28 cellular contexts compared by ENCODE assay signal in genomic region chr17:54270499-54270898, GRCh38.
"Had no signal": no experiment of that assay in that cellular context is flagged by ENCODE, and none has a peak within 500 bp of the region (broad histone marks: within the 10 kb centered on the region; RNA-seq: fewer than 3 reads in every experiment).

No MANE protein-coding gene starts in this region.

- H3K27ac ChIP-seq: ascending aorta, body of pancreas, cardiac muscle cell, SJSA1 had no signal

- DNase-seq: activated CD4-positive, alpha-beta T cell treated with anti-CD3 and anti-CD28 coated beads for 48 hours; activated CD4-positive, alpha-beta T cell treated with anti-CD3 and anti-CD28 coated beads, Interleukin-2, amount 50 U/mL, for 4 hours; activated CD4-positive, CD25-positive, alpha-beta regulatory T cell treated with anti-CD3 and anti-CD28 coated beads, Interleukin-2, amount 50 U/mL, for 72 hours; activated CD8-positive, alpha-beta memory T cell treated with anti-CD3 and anti-CD28 coated beads, Interleukin-2, amount 50 U/mL, for 48 hours; activated CD8-positive, alpha-beta T cell treated with anti-CD3 and anti-CD28 coated beads, Interleukin-2, amount 10 ng/mL, durations not matched to agents 7 days and 5 days; activated effector memory CD4-positive, alpha-beta T cell treated with Interleukin-2 at 50 U/mL for 16 hours; activated naive CD4-positive, alpha-beta T cell treated with Interleukin-2 at 50 U/mL for 16 hours; activated naive CD8-positive, alpha-beta T cell treated with anti-CD3 and anti-CD28 coated beads, Interleukin-2, amount 50 U/mL, for 24 hours; activated T-cell treated with anti-CD3 and anti-CD28 coated beads, Interleukin-2, amount 50 U/mL, for 1 hour; amniotic stem cell; body of pancreas; KG1; NCI-H1092; NCI-H1417; NCI-H2029; NCI-H345; NCI-H510A; NCI-H526 treated with DMSO at 0.1 percent for 48 hours; NCI-H82; RPMI8226; SHP77 had no signal

- H3K36me3 Mint-ChIP-seq: activated naive CD4-positive, alpha-beta T cell treated with anti-CD3 and anti-CD28 coated beads, Interleukin-2, amount 50 U/mL, for 72 hours; IgD-negative memory B cell had no signal

- H3K36me3 ChIP-seq: ascending aorta, cardiac muscle cell, SJSA1 had no signal

- H3K4me1 ChIP-seq: ascending aorta, body of pancreas, SJSA1 had no signal

- H3K27me3 Mint-ChIP-seq: activated naive CD8-positive, alpha-beta T cell treated with anti-CD3 and anti-CD28 coated beads, Interleukin-2, amount 50 U/mL, for 24 hours had no signal

- H3K27ac Mint-ChIP-seq: activated CD8-positive, alpha-beta T cell treated with anti-CD3 and anti-CD28 coated beads, Interleukin-2, amount 10 ng/mL, durations not matched to agents 7 days and 5 days; activated naive CD4-positive, alpha-beta T cell treated with anti-CD3 and anti-CD28 coated beads, Interleukin-2, amount 50 U/mL, for 72 hours; activated naive CD8-positive, alpha-beta T cell treated with anti-CD3 and anti-CD28 coated beads, Interleukin-2, amount 50 U/mL, for 24 hours; IgD-negative memory B cell; T-helper 1 cell treated with Interleukin-12 subunit alpha and Interleukin-12 subunit beta and Interleukin-4 antibody, amounts not matched to agents 30 μg/mL and 1 μg/mL, for 36 hours had no signal

- H3K4me3 Mint-ChIP-seq: activated CD8-positive, alpha-beta T cell treated with anti-CD3 and anti-CD28 coated beads, Interleukin-2, amount 10 ng/mL, durations not matched to agents 7 days and 5 days; activated naive CD8-positive, alpha-beta T cell treated with anti-CD3 and anti-CD28 coated beads, Interleukin-2, amount 50 U/mL, for 24 hours; IgD-negative memory B cell; T-helper 1 cell treated with Interleukin-12 subunit alpha and Interleukin-12 subunit beta and Interleukin-4 antibody, amounts not matched to agents 30 μg/mL and 1 μg/mL, for 36 hours had no signal

- H3K4me3 ChIP-seq: ascending aorta, body of pancreas, cardiac muscle cell, SJSA1 had no signal

- H3K27me3 ChIP-seq: ascending aorta, body of pancreas, cardiac muscle cell, SJSA1 had no signal

- H3K4me1 Mint-ChIP-seq: activated naive CD8-positive, alpha-beta T cell treated with anti-CD3 and anti-CD28 coated beads, Interleukin-2, amount 50 U/mL, for 24 hours; IgD-negative memory B cell had no signal

- ATAC-seq: activated CD8-positive, alpha-beta T cell treated with anti-CD3 and anti-CD28 coated beads, Interleukin-2, amount 10 ng/mL, durations not matched to agents 7 days and 5 days; activated naive CD4-positive, alpha-beta T cell treated with anti-CD3 and anti-CD28 coated beads, Interleukin-2, amount 50 U/mL, for 72 hours; activated naive CD8-positive, alpha-beta T cell treated with anti-CD3 and anti-CD28 coated beads, Interleukin-2, amount 50 U/mL, for 24 hours; body of pancreas; SK-N-SH treated with all-trans-retinoic acid at 6 μM for 48 hours had no signal

- H3K9me3 ChIP-seq: ascending aorta, body of pancreas had no signal
